In genomic region chr13:110376120-110376519, GRCh38 we compare ENCODE assay signal across 20 cellular contexts.
DNase-seq lines count a peak whose midpoint lies in the region; ATAC-seq, FAIRE-seq and TF ChIP-seq lines count a peak whose summit lies in the region.
"Had no signal": no experiment of that assay in that cellular context is flagged by ENCODE, and none has a peak within 500 bp of the region (broad histone marks: within the 10 kb centered on the region; RNA-seq: fewer than 3 reads in every experiment).

No MANE protein-coding gene starts in this region.

- no peak overlapping the region for H4K91ac ChIP-seq in IMR-90 (ENCODE audit: insufficient read depth, low read depth, low read length)

- H3K4me2 ChIP-seq in IMR-90 (ENCODE audit: low read depth, low read length) (no peak overlapping the region), smooth muscle cell (no peak overlapping the region)
- H3K4me2 ChIP-seq: PC-9 had no signal

- intact Hi-C loops in IMR-90 (cut with micrococcal nuclease) (no loop called here), left colon (cut with DNase I, micrococcal nuclease) (no loop called here)

- dilution Hi-C loops in IMR-90 (cut with HindIII; ENCODE audit: low sequenced_read_pairs, unreplicated experiment) = no loop called here

- no peak overlapping the region for H4K8ac ChIP-seq in IMR-90 (ENCODE audit: low read depth in 2 of 2, low read length in 2 of 2)

- H2BK15ac ChIP-seq in IMR-90 (ENCODE audit: low read depth, low read length) = 0 out of 3 replicates have a peak overlapping the region, but pooled peaks have one; percentile 3

- no peak overlapping the region for H3K56ac ChIP-seq in IMR-90 (ENCODE audit: extremely low read depth, insufficient read depth, low read length)

- TF ChIP-seq POLR2A in IMR-90 (IDR thresholded peaks at IDR 0.05; ENCODE audit: low read depth, low read length) (no peak), GM12892 (IDR thresholded peaks at IDR 0.05; ENCODE audit: low read depth, low read length) (no peak)

- FAIRE-seq in GM12892 (lab: Jason Lieb, UNC) = no peak
- FAIRE-seq: colon had no signal

- H3F3A ChIP-seq in smooth muscle cell (ENCODE audit: low read depth) = peaks cover 73% of the 10 kb centered on the region

- no peak overlapping the region for H2AFZ ChIP-seq in IMR-90 (replicated peaks; ENCODE audit: low read length, poor library complexity)
- H2AFZ ChIP-seq in smooth muscle cell (ENCODE audit: low read depth) = no peak overlapping the region
- H2AFZ ChIP-seq: PC-9 had no signal

- no peak for TF ChIP-seq RAD21 in IMR-90 (IDR thresholded peaks at IDR 0.05; ENCODE audit: low read length)

- in situ Hi-C loops in IMR-90 (cut with MboI; ENCODE audit: low sequenced_read_pairs) = no loop called here

- CTCF ChIA-PET in IMR-90 (lab: Yijun Ruan, JAX) = no interaction called here

- H3K18ac ChIP-seq in IMR-90 (ENCODE audit: low read depth, low read length) = no peak overlapping the region

- no TSS peak for BruUV-seq in IMR-90 (replicated peaks; lab: Mats Ljungman, UMichigan)

- no peak overlapping the region for H3K14ac ChIP-seq in IMR-90 (replicated peaks; ENCODE audit: low read depth, low read length)

- ATAC-seq in IMR-90 (ENCODE audit: low read depth) = no peak
- peak; percentile 76 for ATAC-seq in left colon
- ATAC-seq in GM19452 (IDR thresholded peaks at IDR 0.05; ENCODE audit: unreplicated experiment) = no peak
- no peak for ATAC-seq in HG03196 (IDR thresholded peaks at IDR 0.05; ENCODE audit: unreplicated experiment)
- ATAC-seq: left lung had no signal

- H3K36me3 ChIP-seq in IMR-90 (ENCODE audit: control insufficient read depth, insufficient read depth, low read length) = peaks cover 11% of the 10 kb centered on the region
- H3K36me3 ChIP-seq in smooth muscle cell (ENCODE audit: low read depth) = no peaks in the 10 kb centered on the region
- H3K36me3 ChIP-seq: left lung, tibial nerve had no signal

- WGBS in IMR-90 (ENCODE audit: extremely low coverage in 2 of 2, insufficient read length in 1 of 2), 2 experiments = no CpG with 5 or more reads among the region's 5 CpGs
- 61% methylated on average over 5 of the region's 5 CpGs for WGBS in smooth muscle cell (ENCODE audit: low lambda C conversion rate)

- TF ChIP-seq CTCF in IMR-90 (conservative IDR thresholded peaks at IDR 0.05; ENCODE audit: low read depth, low read length) (no peak), fibroblast of the aortic adventitia (IDR thresholded peaks at IDR 0.05; ENCODE audit: insufficient read depth, low read length) (no peak), smooth muscle cell (IDR thresholded peaks at IDR 0.05; ENCODE audit: borderline replicate concordance, insufficient read depth, poor library complexity, severe bottlenecking) (no peak)

- H4K5ac ChIP-seq in IMR-90 (ENCODE audit: low read depth, low read length) = no peak overlapping the region

- peaks cover 49 to 89% of the 10 kb centered on the region in 2 experiments for H3K79me1 ChIP-seq in IMR-90 (ENCODE audit: low read depth in 1 of 2, low read length in 2 of 2)

- no peak overlapping the region for H3K4ac ChIP-seq in IMR-90 (ENCODE audit: low read depth, low read length)

- H3K9me3 ChIP-seq in IMR-90 (ENCODE audit: control insufficient read depth, insufficient read depth, low read length) (no peaks in the 10 kb centered on the region), smooth muscle cell (replicated peaks; ENCODE audit: low read depth) (no peaks in the 10 kb centered on the region)
- H3K9me3 ChIP-seq: left lung, tibial nerve had no signal

- peaks cover 37% of the 10 kb centered on the region for H3K9me1 ChIP-seq in IMR-90 (ENCODE audit: insufficient read depth, low read length)

- H2AK9ac ChIP-seq in IMR-90 (replicated peaks; ENCODE audit: low read depth, low read length, poor library complexity) = no peak overlapping the region

- H4K20me1 ChIP-seq in IMR-90 (ENCODE audit: insufficient read depth, low read length) = peaks cover 24% of the 10 kb centered on the region; the same call in 1 of the 2 replicates
- peaks cover 83% of the 10 kb centered on the region for H4K20me1 ChIP-seq in smooth muscle cell (ENCODE audit: low read depth)

- H2AK5ac ChIP-seq in IMR-90 (ENCODE audit: low read depth, low read length) = no peak overlapping the region

- H3K27ac ChIP-seq in IMR-90 (ENCODE audit: insufficient read depth, low read length) (no peak overlapping the region), smooth muscle cell (ENCODE audit: low read depth) (peak overlapping the region; percentile 97)
- H3K27ac ChIP-seq: left lung, PC-9 had no signal

- no peak overlapping the region for H2BK5ac ChIP-seq in IMR-90 (ENCODE audit: low read depth, low read length, poor library complexity, severe bottlenecking)

- H3K4me1 ChIP-seq in IMR-90 (ENCODE audit: control insufficient read depth, insufficient read depth, low read length) (peaks cover 34% of the 10 kb centered on the region), smooth muscle cell (ENCODE audit: low read depth) (peaks cover 38% of the 10 kb centered on the region)

- POLR2A ChIA-PET in IMR-90 (lab: Charles Lee; ENCODE audit: unreplicated experiment) = no interaction called here

- DNase-seq in IMR-90 = no peak
- DNase-seq in fibroblast of the aortic adventitia (ENCODE audit: low read depth) = peak; percentile 16
- no peak for DNase-seq in left colon
- DNase-seq in smooth muscle cell (lab: John Stamatoyannopoulos, UW; ENCODE audit: unreplicated experiment) = no peak
- no peak for DNase-seq in COLO829 (ENCODE audit: low spot score)
- DNase-seq in GM12892 (ENCODE audit: insufficient read length) = no peak
- DNase-seq: activated CD4-positive, alpha-beta T cell treated with anti-CD3 and anti-CD28 coated beads for 48 hours; activated CD8-positive, alpha-beta memory T cell treated with anti-CD3 and anti-CD28 coated beads, Interleukin-2, amount 50 U/mL, for 48 hours; activated gamma-delta T cell; amygdala; CD4-positive, CD25-positive, alpha-beta regulatory T cell; DND-41; left lung; NCI-H1436; NCI-H82; PC-9 had no signal

- no peak overlapping the region for H3K23ac ChIP-seq in IMR-90 (ENCODE audit: low read depth, low read length)

- no peak overlapping the region for H3K9ac ChIP-seq in IMR-90 (ENCODE audit: low read depth, low read length)
- H3K9ac ChIP-seq in smooth muscle cell (ENCODE audit: low read depth) = no peak overlapping the region

- no peaks in the 10 kb centered on the region for H3K27me3 ChIP-seq in IMR-90 (ENCODE audit: control insufficient read depth, insufficient read depth, low read length)
- H3K27me3 ChIP-seq in smooth muscle cell (ENCODE audit: low read depth) = no peaks in the 10 kb centered on the region
- H3K27me3 ChIP-seq: left lung, tibial nerve had no signal

- H3K79me2 ChIP-seq in smooth muscle cell (ENCODE audit: low read depth) = peaks cover 90% of the 10 kb centered on the region

- H3K4me3 ChIP-seq in IMR-90 (ENCODE audit: insufficient read depth, low read depth, low read length) = no peak overlapping the region
- H3K4me3 ChIP-seq in fibroblast of the aortic adventitia (ENCODE audit: low read depth, low read length) = no peak overlapping the region
- no peak overlapping the region for H3K4me3 ChIP-seq in smooth muscle cell
- H3K4me3 ChIP-seq: left lung, PC-9, tibial nerve had no signal

- no peak overlapping the region for H2BK20ac ChIP-seq in IMR-90 (ENCODE audit: low read depth, low read length)

- no peak overlapping the region for H2BK120ac ChIP-seq in IMR-90 (ENCODE audit: low read depth, low read length)

TF ChIP-seq in IMR-90, 13 proteins besides CTCF, POLR2A, EP300 and RAD21:
- TF ChIP-seq MAZ (IDR thresholded peaks at IDR 0.05; ENCODE audit: borderline replicate concordance, low read depth, low read length) = no peak
- no peak for TF ChIP-seq RCOR1 (IDR thresholded peaks at IDR 0.05; ENCODE audit: insufficient replicate concordance, low read length)
- no peak for TF ChIP-seq CEBPB (IDR thresholded peaks at IDR 0.05; ENCODE audit: low read depth, low read length)
- TF ChIP-seq USF2 (IDR thresholded peaks at IDR 0.05; ENCODE audit: low read depth, low read length) = no peak
- TF ChIP-seq NFE2L2 (IDR thresholded peaks at IDR 0.05; ENCODE audit: low read depth, low read length) = no peak
- no peak for TF ChIP-seq FOS (IDR thresholded peaks at IDR 0.05; ENCODE audit: low read depth, low read length)
- no peak for TF ChIP-seq SMC3 (IDR thresholded peaks at IDR 0.05; ENCODE audit: low read depth, low read length)
- no peak for TF ChIP-seq ELK1 (IDR thresholded peaks at IDR 0.05; ENCODE audit: borderline replicate concordance, low read depth, low read length)
- TF ChIP-seq MXI1 (IDR thresholded peaks at IDR 0.05; ENCODE audit: borderline replicate concordance, low read depth, low read length) = no peak
- no peak for TF ChIP-seq BHLHE40 (IDR thresholded peaks at IDR 0.05; ENCODE audit: low read depth, low read length)
- no peak for TF ChIP-seq MAFK (IDR thresholded peaks at IDR 0.05; ENCODE audit: low read depth, low read length)
- TF ChIP-seq CHD1 (IDR thresholded peaks at IDR 0.05; ENCODE audit: low read depth, low read length) = no peak
- TF ChIP-seq RFX5 (IDR thresholded peaks at IDR 0.05; ENCODE audit: low read depth, low read length) = no peak
